ENCODE assay signal across 25 cellular contexts in genomic region chr1:234634387-234634786, GRCh38.
"Had no signal": no experiment of that assay in that cellular context is flagged by ENCODE, and none has a peak within 500 bp of the region (broad histone marks: within the 10 kb centered on the region; RNA-seq: fewer than 3 reads in every experiment).

No MANE protein-coding gene starts in this region.

- H3K9me3 Mint-ChIP-seq: naive thymus-derived CD8-positive, alpha-beta T cell; stimulated activated naive B cell treated with anti-CD40 and anti-IgM and Interleukin-4, amounts not matched to agents 10 μg/mL and 1 μg/mL and 100 μg/mL, for 72 hours had no signal

- DNase-seq: hippocampal formation; kidney glomerular epithelial cell; left cardiac atrium; left ventricle myocardium superior; lower lobe of right lung; mammary epithelial cell; mesenchymal stem cell; naive thymus-derived CD8-positive, alpha-beta T cell; ovary; right lobe of liver; stimulated activated CD4-positive, alpha-beta T cell treated with anti-CD3 and anti-CD28 coated beads, Interleukin-12 subunit alpha, Interleukin-12 subunit beta, amount 100 ng/mL, for 4 hours; stimulated activated CD4-positive, alpha-beta T cell treated with anti-CD3 and anti-CD28 coated beads, Interleukin-15, amount 100 ng/mL, for 24 hours; stimulated activated CD4-positive, alpha-beta T cell treated with anti-CD3 and anti-CD28 coated beads, Interleukin-4, amount 100 ng/mL, for 24 hours; stimulated activated naive B cell treated with anti-CD40 and anti-IgM and Interleukin-4, amounts not matched to agents 10 μg/mL and 1 μg/mL and 100 μg/mL, for 72 hours; stimulated activated naive CD8-positive, alpha-beta T cell treated with anti-CD3 and anti-CD28 coated beads, Interleukin-15, Interleukin-2, amounts not matched to agents 100 U/mL and 50 U/mL, for 24 hours; stomach; testis; thyroid gland; transverse colon; upper lobe of left lung had no signal

- H3K36me3 Mint-ChIP-seq: naive thymus-derived CD8-positive, alpha-beta T cell; stimulated activated naive B cell treated with anti-CD40 and anti-IgM and Interleukin-4, amounts not matched to agents 10 μg/mL and 1 μg/mL and 100 μg/mL, for 72 hours had no signal

- H3K27ac Mint-ChIP-seq: naive thymus-derived CD8-positive, alpha-beta T cell; progenitor cell of endocrine pancreas; stimulated activated naive B cell treated with anti-CD40 and anti-IgM and Interleukin-4, amounts not matched to agents 10 μg/mL and 1 μg/mL and 100 μg/mL, for 72 hours had no signal

- H3K27me3 Mint-ChIP-seq: naive thymus-derived CD8-positive, alpha-beta T cell; progenitor cell of endocrine pancreas; stimulated activated naive B cell treated with anti-CD40 and anti-IgM and Interleukin-4, amounts not matched to agents 10 μg/mL and 1 μg/mL and 100 μg/mL, for 72 hours had no signal

- FAIRE-seq: keratinocyte had no signal

- H3K4me1 Mint-ChIP-seq: stimulated activated naive B cell treated with anti-CD40 and anti-IgM and Interleukin-4, amounts not matched to agents 10 μg/mL and 1 μg/mL and 100 μg/mL, for 72 hours had no signal

- H3K27ac ChIP-seq: lower lobe of right lung, ovary, right atrium auricular region, right lobe of liver, stomach, testis, thyroid gland, transverse colon, upper lobe of left lung, vagina had no signal

- H3K9me3 ChIP-seq: lower lobe of right lung, ovary, right atrium auricular region, right lobe of liver, stomach, testis, thyroid gland, transverse colon, upper lobe of left lung, vagina had no signal

- ATAC-seq: left cardiac atrium; left lobe of liver; left ventricle myocardium superior; lower lobe of right lung; naive thymus-derived CD8-positive, alpha-beta T cell; right lobe of liver; stimulated activated naive B cell treated with anti-CD40 and anti-IgM and Interleukin-4, amounts not matched to agents 10 μg/mL and 1 μg/mL and 100 μg/mL, for 72 hours; stimulated activated naive CD8-positive, alpha-beta T cell treated with anti-CD3 and anti-CD28 coated beads, Interleukin-15, Interleukin-2, amounts not matched to agents 100 U/mL and 50 U/mL, for 24 hours had no signal

- H3K36me3 ChIP-seq: lower lobe of right lung, ovary, right atrium auricular region, right lobe of liver, stomach, thyroid gland, transverse colon, upper lobe of left lung, vagina had no signal

- H3K4me3 ChIP-seq: lower lobe of right lung, ovary, right atrium auricular region, right lobe of liver, stomach, testis, thyroid gland, transverse colon, upper lobe of left lung, vagina had no signal

- H3K4me3 Mint-ChIP-seq: naive thymus-derived CD8-positive, alpha-beta T cell; stimulated activated naive B cell treated with anti-CD40 and anti-IgM and Interleukin-4, amounts not matched to agents 10 μg/mL and 1 μg/mL and 100 μg/mL, for 72 hours had no signal

- H3K4me1 ChIP-seq: right atrium auricular region, testis, thyroid gland, vagina had no signal

- H3K27me3 ChIP-seq: ovary, right atrium auricular region, right lobe of liver, stomach, testis, thyroid gland, transverse colon, upper lobe of left lung, vagina had no signal
